8 cellular contexts compared by ENCODE assay signal in the genomic region with DNA sequence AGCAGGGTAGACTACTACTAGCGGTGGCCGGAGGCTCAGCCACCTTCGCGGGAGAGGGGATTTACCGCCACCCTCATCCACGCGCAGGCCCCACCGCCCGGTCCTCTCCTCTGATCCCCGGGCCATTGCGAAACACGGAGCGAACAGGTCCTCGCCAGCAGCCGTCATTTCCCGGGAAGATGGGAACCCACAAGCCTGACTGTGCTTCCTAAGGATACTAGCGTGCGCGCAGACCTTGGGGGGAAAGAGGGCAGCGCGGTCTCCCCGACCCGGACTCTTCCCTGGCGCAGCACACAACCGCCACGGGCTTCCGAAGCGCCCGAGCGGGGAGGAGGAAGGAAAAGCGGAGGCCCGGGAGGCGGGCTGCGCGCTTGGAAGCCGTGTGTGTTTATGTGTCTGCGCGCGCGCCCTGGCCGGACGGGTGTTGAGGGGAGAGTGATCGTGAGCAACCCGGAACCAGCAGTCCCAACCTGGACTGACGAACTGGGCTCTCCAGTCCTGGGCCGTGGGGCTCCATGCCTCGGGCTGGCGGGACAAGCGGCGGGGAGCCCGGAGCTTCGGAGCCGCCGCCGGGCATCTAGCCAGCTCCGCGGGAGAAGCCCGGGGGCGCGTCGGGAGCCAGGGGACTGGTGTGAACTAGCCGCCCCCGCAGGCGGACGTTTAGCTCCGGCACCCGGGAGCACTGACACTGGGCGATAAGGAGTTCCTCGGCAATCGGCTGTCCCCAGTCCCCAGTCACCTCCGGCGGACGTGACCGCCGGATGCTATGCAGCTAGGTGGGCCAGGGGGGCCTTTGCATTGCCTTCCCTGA.
DNase-seq lines count a peak whose midpoint lies in the region; ATAC-seq and TF ChIP-seq lines count a peak whose summit lies in the region.

No MANE protein-coding gene starts in this region.

- H3K14ac ChIP-seq in trophoblast cell (ENCODE audit: low read length): no peak overlapping the region

- H3K36me3 ChIP-seq in HUES6 (ENCODE audit: control insufficient read depth, insufficient read depth, low read length) (no peaks in the 10 kb centered on the region), trophoblast cell (ENCODE audit: control insufficient read depth in 1 of 2, insufficient read depth in 2 of 2, low read length in 2 of 2) (no peaks in the 10 kb centered on the region)

- in situ Hi-C loops in GM13976 (cut with MboI; ENCODE audit: low sequenced_read_pairs, unreplicated experiment): loop anchor here (10.0 kb wide), 1 partner anchor 158 kb away; no protein-coding TSS in a partner anchor

- H3K9me3 Mint-ChIP-seq in activated naive CD4-positive, alpha-beta T cell treated with anti-CD3 and anti-CD28 coated beads, Interleukin-2, amount 10 ng/mL, durations not matched to agents 7 days and 5 days: no peaks in the 10 kb centered on the region

- H3K18ac ChIP-seq in trophoblast cell (ENCODE audit: low read length): no peak overlapping the region

- H4K8ac ChIP-seq in trophoblast cell (ENCODE audit: low read depth, low read length): no peak overlapping the region

- CTCF ChIA-PET in activated naive CD4-positive, alpha-beta T cell treated with anti-CD3 and anti-CD28 coated beads, Interleukin-2, amount 10 ng/mL, durations not matched to agents 7 days and 5 days (lab: Charles Lee): no interaction called here

- peak overlapping the region; percentile 26 for H4K91ac ChIP-seq in trophoblast cell (ENCODE audit: low read depth, low read length)

- H3K4ac ChIP-seq in trophoblast cell (ENCODE audit: low read depth, low read length): no peak overlapping the region

- no peak overlapping the region for H2AK5ac ChIP-seq in trophoblast cell (ENCODE audit: low read length)

- peaks cover 18% of the 10 kb centered on the region for H3K79me1 ChIP-seq in trophoblast cell (ENCODE audit: low read length)

- H3K9me3 ChIP-seq in HUES6 (ENCODE audit: control insufficient read depth, insufficient read depth, low read depth, low read length): no peaks in the 10 kb centered on the region; the same call in 1 of the 2 replicates
- no peaks in the 10 kb centered on the region for H3K9me3 ChIP-seq in trophoblast cell (ENCODE audit: insufficient read depth, low read depth, low read length)

- no peak overlapping the region for H2BK12ac ChIP-seq in trophoblast cell (ENCODE audit: low read length)

- peaks cover 53% of the 10 kb centered on the region for H3K4me1 Mint-ChIP-seq in activated naive CD4-positive, alpha-beta T cell treated with anti-CD3 and anti-CD28 coated beads, Interleukin-2, amount 10 ng/mL, durations not matched to agents 7 days and 5 days

- no peak overlapping the region for H4K12ac ChIP-seq in trophoblast cell (ENCODE audit: low read depth, low read length)

- H3K79me2 ChIP-seq in trophoblast cell (ENCODE audit: control insufficient read depth, insufficient read depth, low read length, poor library complexity): no peaks in the 10 kb centered on the region

- no peak overlapping the region for H3K23ac ChIP-seq in trophoblast cell (ENCODE audit: low read length)

- intact Hi-C loops in cardiac septum (cut with DNase I): loop anchor here (2.0 to 5.0 kb wide), 2 partner anchors 74 to 355 kb away; no protein-coding TSS in a partner anchor

- H3K4me3 ChIP-seq in HUES6 (ENCODE audit: low read depth, low read length) (peak overlapping the region; percentile 73), trophoblast cell (ENCODE audit: low read depth, low read length) (no peak overlapping the region)

- H3K4me3 Mint-ChIP-seq in activated naive CD4-positive, alpha-beta T cell treated with anti-CD3 and anti-CD28 coated beads, Interleukin-2, amount 10 ng/mL, durations not matched to agents 7 days and 5 days: peak overlapping the region; percentile 85

- H3K9ac ChIP-seq in HUES6 (ENCODE audit: low read length) (peak overlapping the region; percentile 84), trophoblast cell (ENCODE audit: low read length) (no peak overlapping the region)

- DNase-seq in CD1c-positive myeloid dendritic cell (ENCODE audit: extremely low spot score) (peak; percentile 52), cardiac septum (ENCODE audit: low spot score) (peak; percentile 87), trophoblast cell (peak; percentile 47 to 60), GM13976 (ENCODE audit: low spot score) (no peak), SHP77 (lab: John Stamatoyannopoulos, UW) (no peak)
- DNase-seq in activated naive CD4-positive, alpha-beta T cell treated with anti-CD3 and anti-CD28 coated beads, Interleukin-2, amount 10 ng/mL, durations not matched to agents 7 days and 5 days: peak; percentile 52

- peak overlapping the region; percentile 83 for H3K4me2 ChIP-seq in trophoblast cell (ENCODE audit: low read length)

- H3K27ac ChIP-seq in HUES6 (ENCODE audit: low read depth, low read length) (peak overlapping the region; percentile 19; the same call in 1 of the 2 replicates), trophoblast cell (ENCODE audit: low read depth, low read length) (no peak overlapping the region)

- H3K27me3 ChIP-seq in HUES6 (ENCODE audit: control insufficient read depth, insufficient read depth, low read length) (peaks cover 58% of the 10 kb centered on the region), trophoblast cell (ENCODE audit: insufficient read depth, low read length) (peaks cover 19% of the 10 kb centered on the region)

- no CpG with 5 or more reads among the region's 75 CpGs for WGBS in trophoblast cell (ENCODE audit: extremely low coverage, insufficient coverage, insufficient read length)

- H2BK5ac ChIP-seq in trophoblast cell (ENCODE audit: low read depth, low read length, poor library complexity): no peak overlapping the region

- TF ChIP-seq CTCF in GM13976 (IDR thresholded peaks at IDR 0.05; ENCODE audit: borderline replicate concordance, control extremely low read depth, extremely low read depth, insufficient read depth, missing control alignments): no peak

- H3K27me3 Mint-ChIP-seq in activated naive CD4-positive, alpha-beta T cell treated with anti-CD3 and anti-CD28 coated beads, Interleukin-2, amount 10 ng/mL, durations not matched to agents 7 days and 5 days: no peaks in the 10 kb centered on the region

- no peak for ATAC-seq in HG03095 (IDR thresholded peaks at IDR 0.05; ENCODE audit: unreplicated experiment)

- H2BK120ac ChIP-seq in trophoblast cell (ENCODE audit: insufficient read depth, low read length, poor library complexity): no peak overlapping the region

- H2AFZ ChIP-seq in trophoblast cell (ENCODE audit: insufficient read depth, low read length, poor library complexity): no peak overlapping the region

- peak overlapping the region; percentile 99 for H3K27ac Mint-ChIP-seq in activated naive CD4-positive, alpha-beta T cell treated with anti-CD3 and anti-CD28 coated beads, Interleukin-2, amount 10 ng/mL, durations not matched to agents 7 days and 5 days

- no peaks in the 10 kb centered on the region for H3K36me3 Mint-ChIP-seq in activated naive CD4-positive, alpha-beta T cell treated with anti-CD3 and anti-CD28 coated beads, Interleukin-2, amount 10 ng/mL, durations not matched to agents 7 days and 5 days

- H3K4me1 ChIP-seq in HUES6 (ENCODE audit: control insufficient read depth, insufficient read depth, low read length) (peaks cover 54% of the 10 kb centered on the region), trophoblast cell (ENCODE audit: control insufficient read depth in 1 of 2, insufficient read depth in 2 of 2, low read length in 2 of 2) (peaks cover 22 to 48% of the 10 kb centered on the region in 2 experiments)

Comparison
In these comparisons a context has a peak if more than half of its experiments do, and no peak if none do; other contexts are left out.
1. DNase-seq: peak in CD1c-positive myeloid dendritic cell (single experiment), activated naive CD4-positive, alpha-beta T cell treated with anti-CD3 and anti-CD28 coated beads, Interleukin-2, amount 10 ng/mL, durations not matched to agents 7 days and 5 days (single experiment), cardiac septum (single experiment) and trophoblast cell (2 of 2); none in GM13976 (single experiment) and SHP77 (0 of 2).